Comparison of ENCODE assay signal across 30 cellular contexts in genomic region chr2:33451214-33451613, GRCh38.
"Had no signal": no experiment of that assay in that cellular context is flagged by ENCODE, and none has a peak within 500 bp of the region (broad histone marks: within the 10 kb centered on the region; RNA-seq: fewer than 3 reads in every experiment).

No MANE protein-coding gene starts in this region.

- H3K4me1 ChIP-seq: left lung, pancreas, prostate gland, sigmoid colon, testis, thyroid gland, transverse colon, upper lobe of left lung, vagina had no signal

- H3K27ac ChIP-seq: left lung, pancreas, prostate gland, sigmoid colon, spleen, testis, thyroid gland, transverse colon, upper lobe of left lung, vagina had no signal

- H3K27me3 Mint-ChIP-seq: stimulated activated naive CD8-positive, alpha-beta T cell treated with anti-CD3 and anti-CD28 coated beads, Interleukin-15, amount 100 ng/mL, for 72 hours had no signal

- H3K36me3 ChIP-seq: left lung, pancreas, prostate gland, sigmoid colon, spleen, thyroid gland, transverse colon, upper lobe of left lung, vagina had no signal

- ATAC-seq: left cardiac atrium; left lung; mucosa of descending colon; naive thymus-derived CD8-positive, alpha-beta T cell; pancreas; right cardiac atrium; stimulated activated effector memory CD8-positive, alpha-beta T cell treated with anti-CD3 and anti-CD28 coated beads, Interleukin-12 subunit alpha, Interleukin-12 subunit beta, amount 100 ng/mL, for 72 hours; stimulated activated naive CD8-positive, alpha-beta T cell treated with anti-CD3 and anti-CD28 coated beads, Interleukin-15, amount 100 ng/mL, for 72 hours had no signal

- DNase-seq: hippocampal formation; kidney glomerular epithelial cell; left cardiac atrium; left lung; midbrain; mucosa of descending colon; naive thymus-derived CD8-positive, alpha-beta T cell; nucleus accumbens; pancreas; posterior cingulate gyrus; retina; right cardiac atrium; sigmoid colon; small intestine; spleen; stimulated activated CD4-positive, alpha-beta T cell treated with anti-CD3 and anti-CD28 coated beads, Interleukin-4, amount 100 ng/mL, for 24 hours; stimulated activated naive CD4-positive, alpha-beta T cell treated with Interleukin-2 at 50 U/mL for 16 hours; stimulated activated naive CD8-positive, alpha-beta T cell treated with anti-CD3 and anti-CD28 coated beads, Interleukin-15, amount 100 ng/mL, for 72 hours; substantia nigra; testis; thyroid gland; transverse colon; upper lobe of left lung had no signal

- H3K27me3 ChIP-seq: left lung, pancreas, sigmoid colon, spleen, testis, thyroid gland, transverse colon, upper lobe of left lung, vagina had no signal

- FAIRE-seq: keratinocyte, pancreas, small intestine had no signal

- H3K4me1 Mint-ChIP-seq: naive thymus-derived CD8-positive, alpha-beta T cell; nephron; neural crest cell; stimulated activated effector memory CD8-positive, alpha-beta T cell treated with anti-CD3 and anti-CD28 coated beads, Interleukin-12 subunit alpha, Interleukin-12 subunit beta, amount 100 ng/mL, for 72 hours; stimulated activated naive CD8-positive, alpha-beta T cell treated with anti-CD3 and anti-CD28 coated beads, Interleukin-15, amount 100 ng/mL, for 72 hours had no signal

- H3K4me3 ChIP-seq: left lung, lung, mucosa of descending colon, pancreas, prostate gland, sigmoid colon, spleen, testis, thyroid gland, transverse colon, upper lobe of left lung, vagina had no signal

- H3K4me3 Mint-ChIP-seq: naive thymus-derived CD8-positive, alpha-beta T cell; nephron; neural crest cell; stimulated activated effector memory CD8-positive, alpha-beta T cell treated with anti-CD3 and anti-CD28 coated beads, Interleukin-12 subunit alpha, Interleukin-12 subunit beta, amount 100 ng/mL, for 72 hours; stimulated activated naive CD8-positive, alpha-beta T cell treated with anti-CD3 and anti-CD28 coated beads, Interleukin-15, amount 100 ng/mL, for 72 hours had no signal

- H3K27ac Mint-ChIP-seq: naive thymus-derived CD8-positive, alpha-beta T cell; nephron; stimulated activated effector memory CD8-positive, alpha-beta T cell treated with anti-CD3 and anti-CD28 coated beads, Interleukin-12 subunit alpha, Interleukin-12 subunit beta, amount 100 ng/mL, for 72 hours; stimulated activated naive CD8-positive, alpha-beta T cell treated with anti-CD3 and anti-CD28 coated beads, Interleukin-15, amount 100 ng/mL, for 72 hours had no signal

- H3K9me3 ChIP-seq: mucosa of descending colon, pancreas, prostate gland, testis, thyroid gland, transverse colon, vagina had no signal

- H3K36me3 Mint-ChIP-seq: stimulated activated effector memory CD8-positive, alpha-beta T cell treated with anti-CD3 and anti-CD28 coated beads, Interleukin-12 subunit alpha, Interleukin-12 subunit beta, amount 100 ng/mL, for 72 hours had no signal
